ENCODE assay signal across 20 cellular contexts in genomic region chr16:46813611-46814010, GRCh38.
"Had no signal": no experiment of that assay in that cellular context is flagged by ENCODE, and none has a peak within 500 bp of the region (broad histone marks: within the 10 kb centered on the region; RNA-seq: fewer than 3 reads in every experiment).

No MANE protein-coding gene starts in this region.

- H3K4me1 Mint-ChIP-seq: neural crest cell had no signal

- FAIRE-seq: astrocyte, bronchial epithelial cell, endothelial cell of umbilical vein, kidney, small intestine had no signal

- DNase-seq: activated CD4-positive, alpha-beta T cell treated with anti-CD3 and anti-CD28 coated beads, Interleukin-2, amount 50 U/mL, for 48 hours; activated CD8-positive, alpha-beta memory T cell treated with anti-CD3 and anti-CD28 coated beads, Interleukin-2, amount 10 ng/mL, durations not matched to agents 7 days and 5 days; activated naive CD8-positive, alpha-beta T cell treated with anti-CD3 and anti-CD28 coated beads, Interleukin-2, amount 50 U/mL, for 24 hours; activated T-cell treated with anti-CD3 and anti-CD28 coated beads, Interleukin-2, amount 50 U/mL, for 1 hour; effector memory CD4-positive, alpha-beta T cell; heart left ventricle; kidney; left lung; right lobe of liver; small intestine; stimulated activated CD4-positive, alpha-beta T cell treated with anti-CD3 and anti-CD28 coated beads, Interleukin-15, amount 100 ng/mL, for 24 hours; stimulated activated CD4-positive, alpha-beta T cell treated with anti-CD3 and anti-CD28 coated beads, Interleukin-2, amount 100 ng/mL, for 48 hours; transverse colon had no signal

- ATAC-seq: gastroesophageal sphincter, heart left ventricle, left lung had no signal

- H3K9me3 Mint-ChIP-seq: dendritic cell treated with granulocyte-macrophage colony-stimulating factor and Interleukin-4, amounts not matched to agents 40 ng/mL and 50 ng/mL, for 4 days; neural crest cell had no signal

- H3K27ac Mint-ChIP-seq: dendritic cell treated with granulocyte-macrophage colony-stimulating factor and Interleukin-4, amounts not matched to agents 40 ng/mL and 50 ng/mL, for 4 days had no signal

- H3K4me3 Mint-ChIP-seq: activated CD8-positive, alpha-beta memory T cell treated with anti-CD3 and anti-CD28 coated beads, Interleukin-2, amount 10 ng/mL, durations not matched to agents 7 days and 5 days; activated naive CD8-positive, alpha-beta T cell treated with anti-CD3 and anti-CD28 coated beads, Interleukin-2, amount 50 U/mL, for 24 hours; dendritic cell treated with granulocyte-macrophage colony-stimulating factor and Interleukin-4, amounts not matched to agents 40 ng/mL and 50 ng/mL, for 4 days; neural crest cell; stimulated activated naive CD8-positive, alpha-beta T cell treated with anti-CD3 and anti-CD28 coated beads, Interleukin-15, Interleukin-2, amounts not matched to agents 100 ng/mL and 50 ng/mL, for 24 hours had no signal

- H3K27me3 Mint-ChIP-seq: activated CD8-positive, alpha-beta memory T cell treated with anti-CD3 and anti-CD28 coated beads, Interleukin-2, amount 10 ng/mL, durations not matched to agents 7 days and 5 days; activated naive CD8-positive, alpha-beta T cell treated with anti-CD3 and anti-CD28 coated beads, Interleukin-2, amount 50 U/mL, for 24 hours; dendritic cell treated with granulocyte-macrophage colony-stimulating factor and Interleukin-4, amounts not matched to agents 40 ng/mL and 50 ng/mL, for 4 days; stimulated activated naive CD8-positive, alpha-beta T cell treated with anti-CD3 and anti-CD28 coated beads, Interleukin-15, Interleukin-2, amounts not matched to agents 100 ng/mL and 50 ng/mL, for 24 hours had no signal
